ENCODE assay signal across 8 cellular contexts in genomic region chr22:46537946-46538815, GRCh38. TPM values are rescaled to one million over a fixed set of nuclear protein-coding genes. Genes with fewer than 3 reads are reported as not detected.
DNase-seq lines count a peak whose midpoint lies in the region; ATAC-seq and TF ChIP-seq lines count a peak whose summit lies in the region.

No MANE protein-coding gene starts in this region.

- H3K9me2 ChIP-seq in hepatocyte (replicated peaks; ENCODE audit: insufficient read depth): no peaks in the 10 kb centered on the region

- ATAC-seq in stimulated activated naive B cell treated with anti-CD40 and anti-IgM and Interleukin-4, amounts not matched to agents 10 μg/mL and 1 μg/mL and 100 μg/mL, for 72 hours (replicated peaks): no peak

- H3K36me3 ChIP-seq in WERI-Rb-1: no peaks in the 10 kb centered on the region
- no peaks in the 10 kb centered on the region for H3K36me3 ChIP-seq in hepatocyte (replicated peaks; ENCODE audit: insufficient read depth, low read depth)

- peaks cover 0 to 2% of the 10 kb centered on the region in 2 donors for H3K36me3 Mint-ChIP-seq in stimulated activated naive B cell treated with anti-CD40 and anti-IgM and Interleukin-4, amounts not matched to agents 10 μg/mL and 1 μg/mL and 100 μg/mL, for 72 hours

- peak overlapping the region; percentile 92 for H3K4me2 ChIP-seq in hepatocyte

- no peak overlapping the region for H3K27ac ChIP-seq in WERI-Rb-1
- peak overlapping the region; percentile 53 for H3K27ac ChIP-seq in hepatocyte

- no peaks in the 10 kb centered on the region for H3K9me3 Mint-ChIP-seq in stimulated activated naive B cell treated with anti-CD40 and anti-IgM and Interleukin-4, amounts not matched to agents 10 μg/mL and 1 μg/mL and 100 μg/mL, for 72 hours

- peaks cover 12 to 22% of the 10 kb centered on the region in 2 donors for H3K4me1 Mint-ChIP-seq in stimulated activated naive B cell treated with anti-CD40 and anti-IgM and Interleukin-4, amounts not matched to agents 10 μg/mL and 1 μg/mL and 100 μg/mL, for 72 hours

- peak overlapping the region; percentile 64 to 65 for H3K4me3 Mint-ChIP-seq in stimulated activated naive B cell treated with anti-CD40 and anti-IgM and Interleukin-4, amounts not matched to agents 10 μg/mL and 1 μg/mL and 100 μg/mL, for 72 hours

- peaks cover 10% of the 10 kb centered on the region for H3K9me3 ChIP-seq in WERI-Rb-1 (ENCODE audit: severe bottlenecking)
- H3K9me3 ChIP-seq in hepatocyte (ENCODE audit: low read depth): no peaks in the 10 kb centered on the region

- H4K20me1 ChIP-seq in hepatocyte (ENCODE audit: insufficient read depth, poor library complexity, severe bottlenecking): no peaks in the 10 kb centered on the region

- TF ChIP-seq CTCF in WERI-Rb-1 (IDR thresholded peaks at IDR 0.05; ENCODE audit: low read depth, low read length) (peak; percentile 60), hepatocyte (IDR thresholded peaks at IDR 0.05; ENCODE audit: poor library complexity) (peak; percentile 31)

- peaks cover 11% of the 10 kb centered on the region for H3K4me1 ChIP-seq in hepatocyte (ENCODE audit: insufficient read depth)

- H3K27me3 Mint-ChIP-seq in stimulated activated naive B cell treated with anti-CD40 and anti-IgM and Interleukin-4, amounts not matched to agents 10 μg/mL and 1 μg/mL and 100 μg/mL, for 72 hours: peaks cover 51 to 66% of the 10 kb centered on the region in 2 donors

- H3K27ac Mint-ChIP-seq in stimulated activated naive B cell treated with anti-CD40 and anti-IgM and Interleukin-4, amounts not matched to agents 10 μg/mL and 1 μg/mL and 100 μg/mL, for 72 hours: peak overlapping the region; percentile 88

- 3% methylated on average over 55 of the region's 70 CpGs for WGBS in hepatocyte (ENCODE audit: low lambda C conversion rate, missing lambda C conversion rate)

- no peaks in the 10 kb centered on the region for H3K79me2 ChIP-seq in hepatocyte

- H2AFZ ChIP-seq in hepatocyte: peak overlapping the region; percentile 64

- H3K4me3 ChIP-seq in WERI-Rb-1 (ENCODE audit: low read depth, low read length): peak overlapping the region; percentile 60
- peak overlapping the region; percentile 21 for H3K4me3 ChIP-seq in hepatocyte

- H3K27me3 ChIP-seq in WERI-Rb-1 (ENCODE audit: insufficient read depth, low read depth, severe bottlenecking) (peaks cover 13% of the 10 kb centered on the region), hepatocyte (peaks cover 18% of the 10 kb centered on the region)

- peak in 2 of 3 experiments; percentile 36 to 62 for DNase-seq in NCI-H1417 (lab: John Stamatoyannopoulos, UW)
- DNase-seq in NCI-H1417 treated with DMSO at 0.1 percent for 48 hours (lab: John Stamatoyannopoulos, UW): no peak
- DNase-seq in WERI-Rb-1: peak; percentile 58
- DNase-seq in hepatocyte (ENCODE audit: low spot score): peak; percentile 54
- no peak for DNase-seq in stimulated activated naive B cell treated with anti-CD40 and anti-IgM and Interleukin-4, amounts not matched to agents 10 μg/mL and 1 μg/mL and 100 μg/mL, for 72 hours
- no peak for DNase-seq in NCI-H510A (lab: John Stamatoyannopoulos, UW)
- DNase-seq in activated CD8-positive, alpha-beta memory T cell treated with anti-CD3 and anti-CD28 coated beads for 24 hours: no peak
- DNase-seq in NCI-H1694 (lab: John Stamatoyannopoulos, UW): no peak

RNA-seq across cellular contexts. Expression of gene CELSR1, which starts 0.8 kb away (rescaled TPM):
- total RNA-seq in hepatocyte: 5.8 and 8.7 TPM in 2 replicates
- polyA plus RNA-seq in hepatocyte: 3.0 and 4.9 TPM in 2 replicates

Comparison
In these comparisons a context has a peak if more than half of its experiments do, and no peak if none do; other contexts are left out.
1. DNase-seq: peak in NCI-H1417 (2 of 3), WERI-Rb-1 (single experiment) and hepatocyte (single experiment); none in NCI-H1417 treated with DMSO at 0.1 percent for 48 hours (single experiment), stimulated activated naive B cell treated with anti-CD40 and anti-IgM and Interleukin-4, amounts not matched to agents 10 μg/mL and 1 μg/mL and 100 μg/mL, for 72 hours (single experiment), NCI-H510A (single experiment), activated CD8-positive, alpha-beta memory T cell treated with anti-CD3 and anti-CD28 coated beads for 24 hours (single experiment) and NCI-H1694 (single experiment).